ENCODE assay signal across 15 cellular contexts in the genomic region with DNA sequence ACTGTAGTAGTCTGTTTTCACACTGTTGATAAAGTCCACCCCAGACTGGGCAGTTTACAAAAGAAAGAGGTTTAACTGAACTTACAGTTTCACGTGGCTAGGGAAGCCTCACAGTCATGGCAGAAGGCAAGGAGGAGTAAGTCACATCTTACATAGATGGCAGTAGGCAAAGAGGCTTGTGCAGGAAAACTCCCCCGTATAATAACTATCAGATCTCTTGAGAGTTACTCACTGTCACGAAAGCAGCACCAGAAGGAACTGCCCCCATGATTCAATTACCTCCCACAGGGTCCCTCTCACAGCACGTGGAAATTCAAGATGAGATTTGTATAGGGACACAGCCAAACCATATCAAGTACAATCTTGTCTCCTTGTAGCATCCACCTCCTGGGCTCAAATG.
"Had no signal": no experiment of that assay in that cellular context is flagged by ENCODE, and none has a peak within 500 bp of the region (broad histone marks: within the 10 kb centered on the region; RNA-seq: fewer than 3 reads in every experiment).

No MANE protein-coding gene starts in this region.

- H3K4me3 Mint-ChIP-seq: activated CD4-positive, alpha-beta memory T cell treated with anti-CD3 and anti-CD28 coated beads for 36 hours; activated naive CD4-positive, alpha-beta T cell treated with anti-CD3 and anti-CD28 coated beads, Interleukin-2, amount 10 ng/mL, durations not matched to agents 7 days and 5 days; activated T-helper 1 cell treated with anti-CD3 and anti-CD28 coated beads, Interleukin-12 subunit alpha, Interleukin-12 subunit beta, Interleukin-2, Interleukin-4 antibody, amounts not matched to agents 30 ng/mL and 10 ng/mL and 1 ng/mL, durations not matched to agents 14 hours and 24 hours and 36 hours; nephron progenitor cell; stimulated activated naive B cell treated with anti-CD40 and anti-IgM and Interleukin-4, amounts not matched to agents 10 μg/mL and 1 μg/mL and 100 μg/mL, for 72 hours had no signal

- H3K27ac Mint-ChIP-seq: activated CD4-positive, alpha-beta memory T cell treated with anti-CD3 and anti-CD28 coated beads for 36 hours; activated naive CD4-positive, alpha-beta T cell treated with anti-CD3 and anti-CD28 coated beads, Interleukin-2, amount 10 ng/mL, durations not matched to agents 7 days and 5 days; activated T-helper 1 cell treated with anti-CD3 and anti-CD28 coated beads, Interleukin-12 subunit alpha, Interleukin-12 subunit beta, Interleukin-2, Interleukin-4 antibody, amounts not matched to agents 30 ng/mL and 10 ng/mL and 1 ng/mL, durations not matched to agents 14 hours and 24 hours and 36 hours; nephron progenitor cell; stimulated activated naive B cell treated with anti-CD40 and anti-IgM and Interleukin-4, amounts not matched to agents 10 μg/mL and 1 μg/mL and 100 μg/mL, for 72 hours had no signal

- H3K4me1 Mint-ChIP-seq: nephron progenitor cell had no signal

- H3K9me3 ChIP-seq: psoas muscle, right lobe of liver had no signal

- ATAC-seq: esophagus mucosa; left colon; mucosa of descending colon; psoas muscle; right lobe of liver; stimulated activated naive B cell treated with anti-CD40 and anti-IgM and Interleukin-4, amounts not matched to agents 10 μg/mL and 1 μg/mL and 100 μg/mL, for 72 hours had no signal

- DNase-seq: activated CD4-positive, alpha-beta memory T cell treated with anti-CD3 and anti-CD28 coated beads for 36 hours; activated CD4-positive, CD25-positive, alpha-beta regulatory T cell treated with anti-CD3 and anti-CD28 coated beads, Interleukin-2, amount 50 U/mL, for 72 hours; activated CD8-positive, alpha-beta memory T cell treated with anti-CD3 and anti-CD28 coated beads, Interleukin-2, amount 50 U/mL, for 4 hours; activated naive CD4-positive, alpha-beta T cell treated with anti-CD3 and anti-CD28 coated beads, Interleukin-2, amount 10 ng/mL, durations not matched to agents 7 days and 5 days; anterior cingulate cortex; dorsolateral prefrontal cortex; left colon; mucosa of descending colon; nephron progenitor cell; psoas muscle; right lobe of liver; stimulated activated naive B cell treated with anti-CD40 and anti-IgM and Interleukin-4, amounts not matched to agents 10 μg/mL and 1 μg/mL and 100 μg/mL, for 72 hours; trophoblast cell had no signal

- H3K27me3 Mint-ChIP-seq: activated CD4-positive, alpha-beta memory T cell treated with anti-CD3 and anti-CD28 coated beads for 36 hours; activated naive CD4-positive, alpha-beta T cell treated with anti-CD3 and anti-CD28 coated beads, Interleukin-2, amount 10 ng/mL, durations not matched to agents 7 days and 5 days; stimulated activated naive B cell treated with anti-CD40 and anti-IgM and Interleukin-4, amounts not matched to agents 10 μg/mL and 1 μg/mL and 100 μg/mL, for 72 hours had no signal
